ENCODE assay signal across 16 cellular contexts in the genomic region with DNA sequence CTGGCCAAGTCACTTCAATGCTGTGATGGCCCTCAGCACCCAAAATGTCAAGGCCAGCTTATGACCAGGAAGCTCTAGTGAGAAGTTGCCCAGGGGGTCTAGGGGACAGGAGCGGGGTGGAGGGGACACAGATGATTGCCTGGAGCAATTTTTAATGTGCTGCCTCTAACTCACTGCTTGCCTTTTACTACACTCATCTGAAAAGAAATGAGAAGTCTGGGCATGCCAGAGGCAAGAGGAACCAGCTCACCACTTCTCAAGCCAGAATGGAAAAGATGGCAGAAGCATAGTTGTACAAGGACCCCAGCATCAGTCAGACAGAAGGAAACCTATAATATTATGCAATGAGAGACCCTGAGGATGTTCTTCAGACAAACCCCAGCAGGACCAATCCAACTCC. TPM values are rescaled to one million over a fixed set of nuclear protein-coding genes. Genes with fewer than 3 reads are reported as not detected.
DNase-seq lines count a peak whose midpoint lies in the region; ATAC-seq and TF ChIP-seq lines count a peak whose summit lies in the region.
"Had no signal": no experiment of that assay in that cellular context is flagged by ENCODE, and none has a peak within 500 bp of the region (broad histone marks: within the 10 kb centered on the region; RNA-seq: fewer than 3 reads in every experiment).

No MANE protein-coding gene starts in this region.

- no peak for ATAC-seq in naive thymus-derived CD8-positive, alpha-beta T cell
- ATAC-seq in GM19023 (IDR thresholded peaks at IDR 0.05; ENCODE audit: unreplicated experiment) = no peak

- no peak for DNase-seq in activated CD4-positive, alpha-beta T cell treated with anti-CD3 and anti-CD28 coated beads, Interleukin-2, amount 10 ng/mL, durations not matched to agents 24 days and 14 days
- no peak for DNase-seq in activated CD4-positive, alpha-beta T cell treated with anti-CD3 and anti-CD28 coated beads, Interleukin-2, amount 50 U/mL, for 4 hours
- DNase-seq in CD1c-positive myeloid dendritic cell (ENCODE audit: extremely low spot score) = peak; percentile 52
- no peak for DNase-seq in activated T-helper 1 cell treated with anti-CD3 and anti-CD28 coated beads, Interleukin-12 subunit alpha, Interleukin-12 subunit beta, Interleukin-2, Interleukin-4 antibody, amounts not matched to agents 30 ng/mL and 10 ng/mL and 1 ng/mL, durations not matched to agents 14 hours and 24 hours and 36 hours (ENCODE audit: low spot score)
- DNase-seq in naive thymus-derived CD8-positive, alpha-beta T cell = no peak
- DNase-seq in GM13977 (ENCODE audit: low spot score) = no peak
- DNase-seq in NCI-H2196 treated with DMSO at 0.1 percent for 48 hours (lab: John Stamatoyannopoulos, UW; ENCODE audit: unreplicated experiment) = no peak
- DNase-seq: activated CD4-positive, alpha-beta T cell treated with anti-CD3 and anti-CD28 coated beads for 4 hours; glutamatergic neuron; MG63; NCI-H187 treated with DMSO at 0.1 percent for 48 hours; stimulated activated CD4-positive, alpha-beta T cell treated with anti-CD3 and anti-CD28 coated beads, Interleukin-15, amount 100 ng/mL, for 24 hours; stimulated activated naive B cell treated with anti-CD40 and anti-IgM and Interleukin-4, amounts not matched to agents 10 μg/mL and 1 μg/mL and 100 μg/mL, for 72 hours; uterus had no signal

- H3K27me3 Mint-ChIP-seq in activated CD4-positive, alpha-beta T cell treated with anti-CD3 and anti-CD28 coated beads, Interleukin-2, amount 10 ng/mL, durations not matched to agents 24 days and 14 days = no peaks in the 10 kb centered on the region
- no peaks in the 10 kb centered on the region for H3K27me3 Mint-ChIP-seq in activated T-helper 1 cell treated with anti-CD3 and anti-CD28 coated beads, Interleukin-12 subunit alpha, Interleukin-12 subunit beta, Interleukin-2, Interleukin-4 antibody, amounts not matched to agents 30 ng/mL and 10 ng/mL and 1 ng/mL, durations not matched to agents 14 hours and 24 hours and 36 hours (ENCODE audit: insufficient read depth)
- H3K27me3 Mint-ChIP-seq in naive thymus-derived CD8-positive, alpha-beta T cell = peaks cover 0 to 14% (median 7%) of the 10 kb centered on the region in 5 donors
- H3K27me3 Mint-ChIP-seq: memory B cell had no signal

- peak overlapping the region; percentile 42 for H3K4me3 Mint-ChIP-seq in activated CD4-positive, alpha-beta T cell treated with anti-CD3 and anti-CD28 coated beads, Interleukin-2, amount 10 ng/mL, durations not matched to agents 24 days and 14 days
- H3K4me3 Mint-ChIP-seq in activated T-helper 1 cell treated with anti-CD3 and anti-CD28 coated beads, Interleukin-12 subunit alpha, Interleukin-12 subunit beta, Interleukin-2, Interleukin-4 antibody, amounts not matched to agents 30 ng/mL and 10 ng/mL and 1 ng/mL, durations not matched to agents 14 hours and 24 hours and 36 hours = peak overlapping the region; percentile 59
- H3K4me3 Mint-ChIP-seq in naive thymus-derived CD8-positive, alpha-beta T cell = peak overlapping the region in 6 of 10 donors; percentile 4 to 61 (median 38)

- POLR2A ChIA-PET in naive thymus-derived CD8-positive, alpha-beta T cell (lab: Charles Lee) = no interaction called here

- intact Hi-C loops in activated CD4-positive, alpha-beta T cell treated with anti-CD3 and anti-CD28 coated beads, Interleukin-2, amount 10 ng/mL, durations not matched to agents 24 days and 14 days (cut with micrococcal nuclease) = loop anchor here (5.0 kb wide), 2 partner anchors 39 to 111 kb away; no protein-coding TSS in a partner anchor
- intact Hi-C loops in activated T-helper 1 cell treated with anti-CD3 and anti-CD28 coated beads, Interleukin-12 subunit alpha, Interleukin-12 subunit beta, Interleukin-2, Interleukin-4 antibody, amounts not matched to agents 30 ng/mL and 10 ng/mL and 1 ng/mL, durations not matched to agents 14 hours and 24 hours and 36 hours (cut with micrococcal nuclease) = loop anchor here (5.0 kb wide), 6 partner anchors 39 to 1001 kb away; partner anchors contain the start of genes C11orf54, FUT4, PANX1 and TAF1D

- TF ChIP-seq CTCF in GM13977 (IDR thresholded peaks at IDR 0.05; ENCODE audit: extremely low read depth, insufficient read depth, missing control alignments) = no peak

- no peak overlapping the region for H3K27ac Mint-ChIP-seq in activated CD4-positive, alpha-beta T cell treated with anti-CD3 and anti-CD28 coated beads, Interleukin-2, amount 10 ng/mL, durations not matched to agents 24 days and 14 days
- H3K27ac Mint-ChIP-seq in activated T-helper 1 cell treated with anti-CD3 and anti-CD28 coated beads, Interleukin-12 subunit alpha, Interleukin-12 subunit beta, Interleukin-2, Interleukin-4 antibody, amounts not matched to agents 30 ng/mL and 10 ng/mL and 1 ng/mL, durations not matched to agents 14 hours and 24 hours and 36 hours = no peak overlapping the region
- H3K27ac Mint-ChIP-seq in naive thymus-derived CD8-positive, alpha-beta T cell = peak overlapping the region in 2 of 10 donors; percentile 34 to 66
- H3K27ac Mint-ChIP-seq: stimulated activated naive B cell treated with anti-CD40 and anti-IgM and Interleukin-4, amounts not matched to agents 10 μg/mL and 1 μg/mL and 100 μg/mL, for 72 hours had no signal

- no peaks in the 10 kb centered on the region for H3K9me3 Mint-ChIP-seq in activated CD4-positive, alpha-beta T cell treated with anti-CD3 and anti-CD28 coated beads, Interleukin-2, amount 10 ng/mL, durations not matched to agents 24 days and 14 days
- H3K9me3 Mint-ChIP-seq in activated T-helper 1 cell treated with anti-CD3 and anti-CD28 coated beads, Interleukin-12 subunit alpha, Interleukin-12 subunit beta, Interleukin-2, Interleukin-4 antibody, amounts not matched to agents 30 ng/mL and 10 ng/mL and 1 ng/mL, durations not matched to agents 14 hours and 24 hours and 36 hours = no peaks in the 10 kb centered on the region
- H3K9me3 Mint-ChIP-seq in naive thymus-derived CD8-positive, alpha-beta T cell = no peaks in the 10 kb centered on the region
- H3K9me3 Mint-ChIP-seq: memory B cell; stimulated activated naive B cell treated with anti-CD40 and anti-IgM and Interleukin-4, amounts not matched to agents 10 μg/mL and 1 μg/mL and 100 μg/mL, for 72 hours had no signal

- no peaks in the 10 kb centered on the region for H3K36me3 Mint-ChIP-seq in activated CD4-positive, alpha-beta T cell treated with anti-CD3 and anti-CD28 coated beads, Interleukin-2, amount 10 ng/mL, durations not matched to agents 24 days and 14 days (ENCODE audit: low read depth)
- no peaks in the 10 kb centered on the region for H3K36me3 Mint-ChIP-seq in activated T-helper 1 cell treated with anti-CD3 and anti-CD28 coated beads, Interleukin-12 subunit alpha, Interleukin-12 subunit beta, Interleukin-2, Interleukin-4 antibody, amounts not matched to agents 30 ng/mL and 10 ng/mL and 1 ng/mL, durations not matched to agents 14 hours and 24 hours and 36 hours (ENCODE audit: low read depth)
- no peaks in the 10 kb centered on the region for H3K36me3 Mint-ChIP-seq in naive thymus-derived CD8-positive, alpha-beta T cell
- H3K36me3 Mint-ChIP-seq: memory B cell; stimulated activated naive B cell treated with anti-CD40 and anti-IgM and Interleukin-4, amounts not matched to agents 10 μg/mL and 1 μg/mL and 100 μg/mL, for 72 hours had no signal

- in situ Hi-C loops in GM13977 (cut with MboI; ENCODE audit: low pct_unique_long_range_greater_than_20kb, low sequenced_read_pairs, unreplicated experiment) = loop anchor here (10.0 kb wide), 1 partner anchor 306 kb away; no protein-coding TSS in a partner anchor

- H3K4me1 Mint-ChIP-seq in activated CD4-positive, alpha-beta T cell treated with anti-CD3 and anti-CD28 coated beads, Interleukin-2, amount 10 ng/mL, durations not matched to agents 24 days and 14 days = peaks cover 40% of the 10 kb centered on the region
- H3K4me1 Mint-ChIP-seq in activated T-helper 1 cell treated with anti-CD3 and anti-CD28 coated beads, Interleukin-12 subunit alpha, Interleukin-12 subunit beta, Interleukin-2, Interleukin-4 antibody, amounts not matched to agents 30 ng/mL and 10 ng/mL and 1 ng/mL, durations not matched to agents 14 hours and 24 hours and 36 hours (ENCODE audit: low read depth) = peaks cover 40% of the 10 kb centered on the region
- peaks cover 8 to 38% (median 13%) of the 10 kb centered on the region in 4 donors for H3K4me1 Mint-ChIP-seq in naive thymus-derived CD8-positive, alpha-beta T cell

RNA-seq across cellular contexts. Expression of gene SMCO4, which starts 2.0 kb away (rescaled TPM):
- 30.0 and 33.7 TPM in 2 replicates for total RNA-seq in activated CD4-positive, alpha-beta T cell treated with anti-CD3 and anti-CD28 coated beads, Interleukin-2, amount 10 ng/mL, durations not matched to agents 24 days and 14 days
- total RNA-seq in activated T-helper 1 cell treated with anti-CD3 and anti-CD28 coated beads, Interleukin-12 subunit alpha, Interleukin-12 subunit beta, Interleukin-2, Interleukin-4 antibody, amounts not matched to agents 30 ng/mL and 10 ng/mL and 1 ng/mL, durations not matched to agents 14 hours and 24 hours and 36 hours = 33.4 and 34.8 TPM in 2 replicates
- total RNA-seq in naive thymus-derived CD8-positive, alpha-beta T cell = under 1 TPM in 1 of 2 experiments, not detected in 1; 0.99 TPM
- 1 to 10 TPM in 1 of 3 donors, under 1 TPM in 1, not detected in 1; 0.99 to 1.8 TPM for polyA plus RNA-seq in naive thymus-derived CD8-positive, alpha-beta T cell

Comparison
In these comparisons a context has a peak if more than half of its experiments do, and no peak if none do; other contexts are left out.
1. RNA of gene SMCO4, which starts 2.0 kb away (total RNA-seq): 30.0 to 33.7 TPM in activated CD4-positive, alpha-beta T cell treated with anti-CD3 and anti-CD28 coated beads, Interleukin-2, amount 10 ng/mL, durations not matched to agents 24 days and 14 days and 33.4 to 34.8 TPM in activated T-helper 1 cell treated with anti-CD3 and anti-CD28 coated beads, Interleukin-12 subunit alpha, Interleukin-12 subunit beta, Interleukin-2, Interleukin-4 antibody, amounts not matched to agents 30 ng/mL and 10 ng/mL and 1 ng/mL, durations not matched to agents 14 hours and 24 hours and 36 hours; 0.99 TPM in naive thymus-derived CD8-positive, alpha-beta T cell; every median in the first group is over 10 times any median in the second.
2. Peak in every context shown above with its lines, with median percentiles within 50 percentile points of each other: H3K4me3 Mint-ChIP-seq.